Comparison of ENCODE assay signal across 9 cellular contexts in the genomic region with DNA sequence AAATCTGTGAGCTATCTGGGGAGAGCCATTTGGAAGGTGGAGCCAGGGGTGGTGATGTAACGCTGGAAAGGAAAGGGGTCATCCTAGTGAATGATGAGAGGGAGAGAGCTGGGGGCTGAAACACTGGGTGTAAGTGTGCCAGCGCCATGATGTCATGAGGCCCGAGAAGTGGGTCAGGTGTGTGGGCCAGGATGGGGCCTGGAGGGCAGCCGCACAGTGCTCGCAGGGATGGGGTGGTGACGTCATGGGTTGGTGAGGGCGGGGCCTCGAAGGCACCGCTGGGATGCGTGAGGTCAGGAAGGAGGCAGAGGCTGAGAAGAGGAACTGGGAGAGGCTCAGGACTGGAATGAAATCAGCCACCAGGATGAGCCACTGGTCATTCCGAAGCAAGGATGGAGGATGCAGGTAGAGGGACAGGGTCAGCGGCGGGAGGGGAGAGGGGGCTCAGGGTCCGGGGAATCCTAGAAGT. TPM values are rescaled to one million over a fixed set of nuclear protein-coding genes. Genes with fewer than 3 reads are reported as not detected.
DNase-seq lines count a peak whose midpoint lies in the region; ATAC-seq and TF ChIP-seq lines count a peak whose summit lies in the region.
"Had no signal": no experiment of that assay in that cellular context is flagged by ENCODE, and none has a peak within 500 bp of the region (broad histone marks: within the 10 kb centered on the region; RNA-seq: fewer than 3 reads in every experiment).

No MANE protein-coding gene starts in this region.

- no peaks in the 10 kb centered on the region for H3K9me3 Mint-ChIP-seq in activated naive CD8-positive, alpha-beta T cell treated with anti-CD3 and anti-CD28 coated beads, Interleukin-2, amount 10 ng/mL, durations not matched to agents 7 days and 5 days
- no peaks in the 10 kb centered on the region for H3K9me3 Mint-ChIP-seq in Calu3 (ENCODE audit: low read depth, unreplicated experiment)

- no peak overlapping the region for H3K9ac ChIP-seq in GM23248

- no peak for TF ChIP-seq POLR2A in Peyer's patch (IDR thresholded peaks at IDR 0.05)

- in situ Hi-C loops in GM23248 (cut with MboI) = no loop called here

- no peaks in the 10 kb centered on the region for H3K27me3 Mint-ChIP-seq in activated naive CD8-positive, alpha-beta T cell treated with anti-CD3 and anti-CD28 coated beads, Interleukin-2, amount 10 ng/mL, durations not matched to agents 7 days and 5 days
- no peaks in the 10 kb centered on the region for H3K27me3 Mint-ChIP-seq in Calu3 (ENCODE audit: unreplicated experiment)

- DNase-seq in Ammon's horn (ENCODE audit: low spot score) (peak; percentile 57), GM23248 (peak; percentile 55), islet precursor cell (peak; percentile 82), pons (ENCODE audit: low spot score) (no peak), Peyer's patch (no peak), Calu3 (no peak)
- DNase-seq in activated naive CD8-positive, alpha-beta T cell treated with anti-CD3 and anti-CD28 coated beads, Interleukin-2, amount 10 ng/mL, durations not matched to agents 7 days and 5 days = no peak

- H3F3A ChIP-seq in GM23248 (ENCODE audit: insufficient read depth) = no peaks in the 10 kb centered on the region

- no peaks in the 10 kb centered on the region for H3K36me3 ChIP-seq in GM23248 (ENCODE audit: low read depth)
- no peaks in the 10 kb centered on the region for H3K36me3 ChIP-seq in Peyer's patch

- H3K4me3 ChIP-seq in GM23248 (no peak overlapping the region), Peyer's patch (no peak overlapping the region)
- H3K4me3 ChIP-seq: left lung had no signal

- no peaks in the 10 kb centered on the region for H4K20me1 ChIP-seq in GM23248 (ENCODE audit: insufficient read depth)

- peaks cover 10% of the 10 kb centered on the region for H3K36me3 Mint-ChIP-seq in activated naive CD8-positive, alpha-beta T cell treated with anti-CD3 and anti-CD28 coated beads, Interleukin-2, amount 10 ng/mL, durations not matched to agents 7 days and 5 days
- H3K36me3 Mint-ChIP-seq in Calu3 (ENCODE audit: insufficient read depth, unreplicated experiment) = no peaks in the 10 kb centered on the region

- no peak overlapping the region for H3K4me2 ChIP-seq in GM23248 (ENCODE audit: unreplicated experiment)

- peaks cover 33% of the 10 kb centered on the region for H3K4me1 Mint-ChIP-seq in activated naive CD8-positive, alpha-beta T cell treated with anti-CD3 and anti-CD28 coated beads, Interleukin-2, amount 10 ng/mL, durations not matched to agents 7 days and 5 days
- H3K4me1 Mint-ChIP-seq in Calu3 (ENCODE audit: low read depth, unreplicated experiment) = peaks cover 10% of the 10 kb centered on the region

- H3K27me3 ChIP-seq in GM23248 (replicated peaks; ENCODE audit: insufficient read depth) (no peaks in the 10 kb centered on the region), Peyer's patch (no peaks in the 10 kb centered on the region)

- H3K27ac ChIP-seq in GM23248 (no peak overlapping the region), Peyer's patch (no peak overlapping the region)
- H3K27ac ChIP-seq: left lung had no signal

- WGBS in GM23248 (ENCODE audit: low coverage in 1 of 2, low lambda C conversion rate in 2 of 2, missing lambda C conversion rate in 2 of 2), 2 experiments = 31 to 32% methylated on average over 12 to 14 of the region's 14 CpGs

- POLR2A ChIA-PET in activated naive CD8-positive, alpha-beta T cell treated with anti-CD3 and anti-CD28 coated beads, Interleukin-2, amount 10 ng/mL, durations not matched to agents 7 days and 5 days (lab: Charles Lee) = no interaction called here

- H3K4me3 Mint-ChIP-seq in activated naive CD8-positive, alpha-beta T cell treated with anti-CD3 and anti-CD28 coated beads, Interleukin-2, amount 10 ng/mL, durations not matched to agents 7 days and 5 days = peak overlapping the region; percentile 41
- no peak overlapping the region for H3K4me3 Mint-ChIP-seq in Calu3 (ENCODE audit: low read depth, unreplicated experiment)

- BruUV-seq in Calu3 (replicated peaks; lab: Mats Ljungman, UMichigan) = no TSS peak

- no peak for ATAC-seq in activated naive CD8-positive, alpha-beta T cell treated with anti-CD3 and anti-CD28 coated beads, Interleukin-2, amount 10 ng/mL, durations not matched to agents 7 days and 5 days (ENCODE audit: low read depth)
- no peak for ATAC-seq in HG02763 (IDR thresholded peaks at IDR 0.05; ENCODE audit: unreplicated experiment)

- H3K27ac Mint-ChIP-seq in activated naive CD8-positive, alpha-beta T cell treated with anti-CD3 and anti-CD28 coated beads, Interleukin-2, amount 10 ng/mL, durations not matched to agents 7 days and 5 days = peak overlapping the region; percentile 60
- H3K27ac Mint-ChIP-seq in Calu3 (ENCODE audit: unreplicated experiment) = no peak overlapping the region

- H3K9me3 ChIP-seq in GM23248 (ENCODE audit: low read depth) (no peaks in the 10 kb centered on the region), Peyer's patch (no peaks in the 10 kb centered on the region)
- H3K9me3 ChIP-seq: left lung had no signal

- H3K4me1 ChIP-seq in GM23248 (ENCODE audit: insufficient read depth) (peaks cover 4% of the 10 kb centered on the region; the same call in 1 of the 2 replicates), Peyer's patch (peaks cover 0 to 18% (median 8%) of the 10 kb centered on the region in 4 donors)

- intact Hi-C loops in Calu3 (cut with micrococcal nuclease; ENCODE audit: unreplicated experiment) = no loop called here

- CTCF ChIA-PET in Calu3 (lab: Charles Lee) = interaction anchor here (0.6 kb wide), 1 partner anchor 219 kb away, joined by 4 read pairs; no protein-coding TSS in a partner anchor

- no peaks in the 10 kb centered on the region for H3K9me2 ChIP-seq in GM23248 (ENCODE audit: insufficient read depth)

- peaks cover 11% of the 10 kb centered on the region for H3K79me2 ChIP-seq in GM23248 (ENCODE audit: insufficient read depth)

- TF ChIP-seq CTCF in Peyer's patch (IDR thresholded peaks at IDR 0.05) = no peak
- no peak for TF ChIP-seq CTCF in Calu3 (IDR thresholded peaks at IDR 0.05; ENCODE audit: unreplicated experiment)

- no peak overlapping the region for H2AFZ ChIP-seq in GM23248

RNA-seq across cellular contexts. Expression of gene CCDC61, which starts 4.4 kb away (rescaled TPM):
- total RNA-seq in GM23248 (2014; rRNA removed; shearing (Covaris generic)) = 6.9 and 9.0 TPM in 2 replicates
- polyA plus RNA-seq in GM23248 (2016; fragmentation: Nextera tagmentation; extraction: Ambion mirVana) = 1.6 and 2.6 TPM in 2 replicates
- total RNA-seq in activated naive CD8-positive, alpha-beta T cell treated with anti-CD3 and anti-CD28 coated beads, Interleukin-2, amount 10 ng/mL, durations not matched to agents 7 days and 5 days = 10 to 100 TPM; 31.5 to 34.2 TPM
- total RNA-seq in Peyer's patch (10 to 100 TPM in 2 of 4 donors, 1 to 10 TPM in 2; 7.4 to 16.5 (median 10.8) TPM), Calu3 (2022) (31.0 and 32.7 TPM in 2 replicates)

RNA-seq across cellular contexts. Expression of gene PGLYRP1, which starts 23.2 kb away (rescaled TPM):
- not detected in 2 replicates for total RNA-seq in GM23248 (2014; rRNA removed; shearing (Covaris generic))
- polyA plus RNA-seq in GM23248 (2016; fragmentation: Nextera tagmentation; extraction: Ambion mirVana) = not detected in 2 replicates
- not detected for total RNA-seq in activated naive CD8-positive, alpha-beta T cell treated with anti-CD3 and anti-CD28 coated beads, Interleukin-2, amount 10 ng/mL, durations not matched to agents 7 days and 5 days
- total RNA-seq in Peyer's patch = not detected
- not detected in 2 replicates for total RNA-seq in Calu3 (2022)

RNA-seq across cellular contexts. Expression of gene NOVA2, which starts 26.0 kb away (rescaled TPM):
- not detected in 2 replicates for total RNA-seq in GM23248 (2014; rRNA removed; shearing (Covaris generic))
- not detected in 2 replicates for polyA plus RNA-seq in GM23248 (2016; fragmentation: Nextera tagmentation; extraction: Ambion mirVana)
- not detected for total RNA-seq in activated naive CD8-positive, alpha-beta T cell treated with anti-CD3 and anti-CD28 coated beads, Interleukin-2, amount 10 ng/mL, durations not matched to agents 7 days and 5 days
- total RNA-seq in Peyer's patch = 1 to 10 TPM in 2 of 4 donors, under 1 TPM in 2; 0.53 to 4.1 (median 1.5) TPM
- not detected in 2 replicates for total RNA-seq in Calu3 (2022)

RNA-seq across cellular contexts. Expression of gene IGFL4, which starts 41.1 kb away (rescaled TPM):
- not detected in 2 replicates for total RNA-seq in GM23248 (2014; rRNA removed; shearing (Covaris generic))
- not detected in 2 replicates for polyA plus RNA-seq in GM23248 (2016; fragmentation: Nextera tagmentation; extraction: Ambion mirVana)
- not detected for total RNA-seq in activated naive CD8-positive, alpha-beta T cell treated with anti-CD3 and anti-CD28 coated beads, Interleukin-2, amount 10 ng/mL, durations not matched to agents 7 days and 5 days
- total RNA-seq in Peyer's patch (not detected), Calu3 (2022) (not detected in 2 replicates)
- total RNA-seq: left lung had no signal

Comparison
In these comparisons a context has a peak if more than half of its experiments do, and no peak if none do; other contexts are left out.
1. DNase-seq: peak in Ammon's horn (single experiment), GM23248 (single experiment) and islet precursor cell (single experiment); none in activated naive CD8-positive, alpha-beta T cell treated with anti-CD3 and anti-CD28 coated beads, Interleukin-2, amount 10 ng/mL, durations not matched to agents 7 days and 5 days (single experiment), pons (single experiment), Peyer's patch (0 of 3) and Calu3 (single experiment).